10 cellular contexts compared by ENCODE assay signal in genomic region chr2:239548491-239548890, GRCh38.
DNase-seq lines count a peak whose midpoint lies in the region; ATAC-seq, FAIRE-seq and TF ChIP-seq lines count a peak whose summit lies in the region.
"Had no signal": no experiment of that assay in that cellular context is flagged by ENCODE, and none has a peak within 500 bp of the region (broad histone marks: within the 10 kb centered on the region; RNA-seq: fewer than 3 reads in every experiment).

No MANE protein-coding gene starts in this region.

- H3K79me2 ChIP-seq in keratinocyte (ENCODE audit: control insufficient read depth, insufficient read depth, low read length) = no peaks in the 10 kb centered on the region

- no peaks in the 10 kb centered on the region for H3K27me3 ChIP-seq in keratinocyte (ENCODE audit: control insufficient read depth, extremely low read depth, insufficient read depth, low read length)

- no peak overlapping the region for H3K27ac ChIP-seq in keratinocyte (ENCODE audit: control insufficient read depth, insufficient read depth, low read length)
- H3K27ac ChIP-seq in substantia nigra (ENCODE audit: low read depth, low read length, poor library complexity, severe bottlenecking) = no peak overlapping the region

- H3K36me3 ChIP-seq in keratinocyte (ENCODE audit: control insufficient read depth in 2 of 2, extremely low read depth in 1 of 2, insufficient read depth in 2 of 2, low read length in 2 of 2) = no peaks in the 10 kb centered on the region

- ATAC-seq in T-cell (replicated peaks in 1 of 4) (peak; percentile 57 to 87 (median 84)), HG03469 (IDR thresholded peaks at IDR 0.05; ENCODE audit: unreplicated experiment) (no peak), GM18517 (IDR thresholded peaks at IDR 0.05; ENCODE audit: unreplicated experiment) (no peak)
- ATAC-seq: sciatic nerve had no signal

- TF ChIP-seq CTCF in keratinocyte (optimal IDR thresholded peaks at IDR 0.05 in 1 of 3, IDR thresholded peaks at IDR 0.05 in 1 of 3, conservative IDR thresholded peaks at IDR 0.05 in 1 of 3; ENCODE audit: extremely low read depth in 1 of 3, insufficient read depth in 2 of 3, low read length in 3 of 3) = no peak

- no peak overlapping the region for H3K4me2 ChIP-seq in keratinocyte (ENCODE audit: control insufficient read depth, extremely low read depth, insufficient read depth, low read depth, low read length)

- CTCF ChIA-PET in T-cell (lab: Charles Lee) = no interaction called here

- H3K9me3 ChIP-seq in keratinocyte (ENCODE audit: control insufficient read depth, low read depth, low read length) = no peaks in the 10 kb centered on the region

- H3K4me1 ChIP-seq in keratinocyte (ENCODE audit: control insufficient read depth, extremely low read depth, insufficient read depth, low read length) = peaks cover 22% of the 10 kb centered on the region

- H3K9me3 Mint-ChIP-seq in T-cell = no peaks in the 10 kb centered on the region

- H2AFZ ChIP-seq in keratinocyte (ENCODE audit: control insufficient read depth, low read length) = no peak overlapping the region

- FAIRE-seq in keratinocyte (lab: Jason Lieb, UNC) = peak; percentile 90

- POLR2A ChIA-PET in T-cell (lab: Charles Lee) = no interaction called here

- peaks cover 35 to 49% (median 41%) of the 10 kb centered on the region in 3 donors for H3K4me1 Mint-ChIP-seq in T-cell

- H3K4me3 ChIP-seq in keratinocyte (ENCODE audit: control insufficient read depth in 2 of 3, extremely low read depth in 1 of 3, insufficient read depth in 2 of 3, low read depth in 1 of 3, low read length in 3 of 3) = no peak overlapping the region

- DNase-seq in T-cell (peak in 23 of 34 experiments; percentile 2 to 40 (median 13)), activated T-cell treated with anti-CD3 and anti-CD28 coated beads for 48 hours (ENCODE audit: low read depth) (peak; percentile 72), keratinocyte (ENCODE audit: low read depth, low spot score) (peak; percentile 90), substantia nigra (lab: John Stamatoyannopoulos, UW) (no peak), hippocampal formation (lab: John Stamatoyannopoulos, UW) (no peak)
- DNase-seq in stimulated activated CD8-positive, alpha-beta memory T cell treated with anti-CD3 and anti-CD28 coated beads, Interleukin-15, amount 100 ng/mL, for 48 hours (ENCODE audit: low read depth in 2 of 2) = peak; percentile 73 to 78
- DNase-seq: T1000 had no signal

- peaks cover 2 to 4% of the 10 kb centered on the region in 2 donors for H3K27me3 Mint-ChIP-seq in T-cell

- H3K9me1 ChIP-seq in keratinocyte (ENCODE audit: control insufficient read depth, extremely low read depth, insufficient read depth, low read length) = no peaks in the 10 kb centered on the region

- no peak overlapping the region for H3K4me3 Mint-ChIP-seq in T-cell

- H3K27ac Mint-ChIP-seq in T-cell = peak overlapping the region; percentile 43 to 58

- no peaks in the 10 kb centered on the region for H3K36me3 Mint-ChIP-seq in T-cell

- dilution Hi-C loops in keratinocyte (cut with MboI; ENCODE audit: extremely low pct_ligation_motif_present, low sequenced_read_pairs) = no loop called here

- no peaks in the 10 kb centered on the region for H4K20me1 ChIP-seq in keratinocyte (ENCODE audit: control insufficient read depth, extremely low read depth, insufficient read depth, low read length)

- H3K9ac ChIP-seq in keratinocyte (ENCODE audit: control insufficient read depth, extremely low read depth, insufficient read depth, low read length) = no peak overlapping the region

Comparison
In these comparisons a context has a peak if more than half of its experiments do, and no peak if none do; other contexts are left out.
1. ATAC-seq: peak in T-cell (4 of 4); none in HG03469 (single experiment) and GM18517 (single experiment).
2. DNase-seq: peak in T-cell (23 of 34), activated T-cell treated with anti-CD3 and anti-CD28 coated beads for 48 hours (single experiment), keratinocyte (single experiment) and stimulated activated CD8-positive, alpha-beta memory T cell treated with anti-CD3 and anti-CD28 coated beads, Interleukin-15, amount 100 ng/mL, for 48 hours (2 of 2); none in substantia nigra (0 of 49) and hippocampal formation (0 of 2).